In genomic region chr6:31543639-31544038, GRCh38 we compare ENCODE assay signal across 19 cellular contexts. TPM values are rescaled to one million over a fixed set of nuclear protein-coding genes. Genes with fewer than 3 reads are reported as not detected.
DNase-seq lines count a peak whose midpoint lies in the region; ATAC-seq and TF ChIP-seq lines count a peak whose summit lies in the region.
"Had no signal": no experiment of that assay in that cellular context is flagged by ENCODE, and none has a peak within 500 bp of the region (broad histone marks: within the 10 kb centered on the region; RNA-seq: fewer than 3 reads in every experiment).

No MANE protein-coding gene starts in this region.

- H3K9me3 Mint-ChIP-seq in activated CD4-positive, alpha-beta T cell treated with anti-CD3 and anti-CD28 coated beads for 36 hours (ENCODE audit: low read depth): no peaks in the 10 kb centered on the region
- no peaks in the 10 kb centered on the region for H3K9me3 Mint-ChIP-seq in osteocyte (ENCODE audit: unreplicated experiment)
- H3K9me3 Mint-ChIP-seq: activated T-cell treated with anti-CD3 and anti-CD28 coated beads, Interleukin-2, amount 50 U/mL, for 72 hours; immature natural killer cell; stimulated activated naive B cell treated with anti-CD40 and anti-IgM and Interleukin-4, amounts not matched to agents 10 μg/mL and 1 μg/mL and 100 μg/mL, for 72 hours had no signal

- TF ChIP-seq CTCF in OCI-LY7 (conservative IDR thresholded peaks at IDR 0.05; ENCODE audit: low read length) (no peak), osteocyte (IDR thresholded peaks at IDR 0.05) (no peak)

- no peak for ATAC-seq in activated CD4-positive, alpha-beta T cell treated with anti-CD3 and anti-CD28 coated beads for 36 hours
- ATAC-seq: activated T-cell treated with anti-CD3 and anti-CD28 coated beads, Interleukin-2, amount 50 U/mL, for 72 hours; psoas muscle; stimulated activated naive B cell treated with anti-CD40 and anti-IgM and Interleukin-4, amounts not matched to agents 10 μg/mL and 1 μg/mL and 100 μg/mL, for 72 hours had no signal

- POLR2A ChIA-PET in activated CD4-positive, alpha-beta T cell treated with anti-CD3 and anti-CD28 coated beads for 36 hours (lab: Charles Lee): interaction anchor here (0.9 to 1.4 kb wide), 2 partner anchors 32 to 53 kb away, joined by 3 to 5 read pairs; partner anchors contain the start of gene TNF
- POLR2A ChIA-PET in OCI-LY7 (lab: Charles Lee): interaction anchor here (0.6 kb wide), 1 partner anchor 51 kb away, joined by 3 read pairs; no protein-coding TSS in a partner anchor

- H3K4me2 ChIP-seq in OCI-LY7 (ENCODE audit: low read length): peak overlapping the region; percentile 100

- BruUV-seq in OCI-LY7 (replicated peaks; lab: Mats Ljungman, UMichigan): no TSS peak

- H3K4me3 Mint-ChIP-seq in activated CD4-positive, alpha-beta T cell treated with anti-CD3 and anti-CD28 coated beads for 36 hours: no peak overlapping the region
- H3K4me3 Mint-ChIP-seq in osteocyte (ENCODE audit: unreplicated experiment): no peak overlapping the region

- H3K9me3 ChIP-seq in OCI-LY7 (ENCODE audit: low read length): no peaks in the 10 kb centered on the region
- H3K9me3 ChIP-seq: adrenal gland, psoas muscle had no signal

- H3K36me3 Mint-ChIP-seq in activated CD4-positive, alpha-beta T cell treated with anti-CD3 and anti-CD28 coated beads for 36 hours (ENCODE audit: low read depth): peaks cover 43% of the 10 kb centered on the region
- peaks cover 20% of the 10 kb centered on the region for H3K36me3 Mint-ChIP-seq in osteocyte (ENCODE audit: unreplicated experiment)

- H3K4me3 ChIP-seq in OCI-LY7 (ENCODE audit: low read depth, low read length, poor library complexity, severe bottlenecking): no peak overlapping the region
- H3K4me3 ChIP-seq: lung had no signal

- H3K9me2 ChIP-seq in OCI-LY7 (ENCODE audit: insufficient read depth, low read length): no peaks in the 10 kb centered on the region

- peaks cover 26% of the 10 kb centered on the region for H4K20me1 ChIP-seq in OCI-LY7 (ENCODE audit: insufficient read depth, low read length)

- H3K79me2 ChIP-seq in OCI-LY7 (ENCODE audit: insufficient read depth, low read depth, low read length): peaks cover 55% of the 10 kb centered on the region

- H3K4me1 Mint-ChIP-seq in activated CD4-positive, alpha-beta T cell treated with anti-CD3 and anti-CD28 coated beads for 36 hours: peaks cover 54% of the 10 kb centered on the region
- peaks cover 59% of the 10 kb centered on the region for H3K4me1 Mint-ChIP-seq in osteocyte (ENCODE audit: unreplicated experiment)

- peak overlapping the region; percentile 92 for H3K27ac Mint-ChIP-seq in activated CD4-positive, alpha-beta T cell treated with anti-CD3 and anti-CD28 coated beads for 36 hours
- peak overlapping the region; percentile 99 for H3K27ac Mint-ChIP-seq in osteocyte (ENCODE audit: unreplicated experiment)
- H3K27ac Mint-ChIP-seq: stimulated activated naive B cell treated with anti-CD40 and anti-IgM and Interleukin-4, amounts not matched to agents 10 μg/mL and 1 μg/mL and 100 μg/mL, for 72 hours had no signal

- no peak overlapping the region for H3K27ac ChIP-seq in OCI-LY7 (ENCODE audit: low read depth, low read length, poor library complexity, severe bottlenecking)

- CTCF ChIA-PET in activated CD4-positive, alpha-beta T cell treated with anti-CD3 and anti-CD28 coated beads for 36 hours (lab: Charles Lee): interaction anchor here (0.9 to 15.4 kb wide), 6 partner anchors 33 to 57 kb away, joined by 3 to 658 read pairs (median 3); partner anchors contain the start of genes LST1, LTB and NCR3
- CTCF ChIA-PET in OCI-LY7 (lab: Charles Lee; ENCODE audit: unreplicated experiment): no interaction called here

- H3K4me1 ChIP-seq in OCI-LY7 (ENCODE audit: insufficient read depth, low read length, poor library complexity, severe bottlenecking): peaks cover 61% of the 10 kb centered on the region

- intact Hi-C loops in activated CD4-positive, alpha-beta T cell treated with anti-CD3 and anti-CD28 coated beads for 36 hours (cut with DNase I, micrococcal nuclease): loop anchor here (5.0 to 10.0 kb wide), 6 partner anchors 141 to 929 kb away; partner anchors contain the start of genes AGPAT1 (in 1 of the 2), ATF6B (in 1 of the 2), MICA (in 1 of the 2) and MRPS18B (in 1 of the 2)
- intact Hi-C loops in OCI-LY7 (cut with micrococcal nuclease; ENCODE audit: unreplicated experiment): loop anchor here (5.0 to 10.0 kb wide), 2 partner anchors 141 to 251 kb away; partner anchors contain the start of genes MICA and VARS1

- no peaks in the 10 kb centered on the region for H3K27me3 Mint-ChIP-seq in activated CD4-positive, alpha-beta T cell treated with anti-CD3 and anti-CD28 coated beads for 36 hours
- no peaks in the 10 kb centered on the region for H3K27me3 Mint-ChIP-seq in osteocyte (ENCODE audit: unreplicated experiment)
- H3K27me3 Mint-ChIP-seq: stimulated activated naive B cell treated with anti-CD40 and anti-IgM and Interleukin-4, amounts not matched to agents 10 μg/mL and 1 μg/mL and 100 μg/mL, for 72 hours had no signal

- no peak overlapping the region for H2AFZ ChIP-seq in OCI-LY7 (ENCODE audit: low read length)

- DNase-seq in activated CD4-positive, alpha-beta T cell treated with anti-CD3 and anti-CD28 coated beads for 36 hours: no peak
- no peak for DNase-seq in activated CD4-positive, alpha-beta T cell treated with anti-CD3 and anti-CD28 coated beads for 4 hours
- DNase-seq in OCI-LY7 (ENCODE audit: low spot score): no peak
- DNase-seq in osteocyte (ENCODE audit: extremely low spot score, unreplicated experiment): no peak
- DNase-seq in SW 1271 (lab: John Stamatoyannopoulos, UW): no peak
- DNase-seq in globus pallidus (ENCODE audit: low spot score): no peak
- DNase-seq: 8988T; activated CD4-positive, alpha-beta T cell treated with anti-CD3 and anti-CD28 coated beads, Interleukin-2, amount 50 U/mL, for 1 hour; activated T-cell treated with anti-CD3 and anti-CD28 coated beads, Interleukin-2, amount 50 U/mL, for 72 hours; adrenal gland; caudate nucleus; DMS153; immature natural killer cell; NCI-H146; psoas muscle; stimulated activated naive B cell treated with anti-CD40 and anti-IgM and Interleukin-4, amounts not matched to agents 10 μg/mL and 1 μg/mL and 100 μg/mL, for 72 hours; trophoblast cell had no signal

- peaks cover 29% of the 10 kb centered on the region for H3K36me3 ChIP-seq in OCI-LY7 (ENCODE audit: insufficient read depth, low read length)

RNA-seq across cellular contexts. Expression of gene DDX39B, which starts 1.8 kb away (rescaled TPM):
- total RNA-seq in activated CD4-positive, alpha-beta T cell treated with anti-CD3 and anti-CD28 coated beads for 36 hours: 100 to 1,000 TPM; 517 to 569 TPM
- 736 and 747 TPM in 2 replicates for total RNA-seq in OCI-LY7 (2014; rRNA removed; shearing (Covaris generic))
- total RNA-seq in OCI-LY7 (2022): 478 and 481 TPM in 2 replicates
- total RNA-seq in osteocyte: 315 and 331 TPM in 2 replicates

RNA-seq across cellular contexts. Expression of gene ATP6V1G2, which starts 2.8 kb away (rescaled TPM):
- total RNA-seq in activated CD4-positive, alpha-beta T cell treated with anti-CD3 and anti-CD28 coated beads for 36 hours: 1 to 10 TPM; 1.9 to 2.1 TPM
- 3.8 and 4.2 TPM in 2 replicates for total RNA-seq in OCI-LY7 (2014; rRNA removed; shearing (Covaris generic))
- total RNA-seq in OCI-LY7 (2022): 14.1 and 15.9 TPM in 2 replicates
- 8.8 and 9.0 TPM in 2 replicates for total RNA-seq in osteocyte

RNA-seq across cellular contexts. Expression of gene NFKBIL1, which starts 3.8 kb away (rescaled TPM):
- 10 to 100 TPM; 18.1 to 19.0 TPM for total RNA-seq in activated CD4-positive, alpha-beta T cell treated with anti-CD3 and anti-CD28 coated beads for 36 hours
- total RNA-seq in OCI-LY7 (2014; rRNA removed; shearing (Covaris generic)): 17.1 and 21.8 TPM in 2 replicates
- total RNA-seq in OCI-LY7 (2022): 22.7 and 23.2 TPM in 2 replicates
- 28.7 and 33.2 TPM in 2 replicates for total RNA-seq in osteocyte

RNA-seq across cellular contexts. Expression of gene MCCD1, which starts 14.9 kb away (rescaled TPM):
- not detected for total RNA-seq in activated CD4-positive, alpha-beta T cell treated with anti-CD3 and anti-CD28 coated beads for 36 hours
- not detected in 2 replicates for total RNA-seq in OCI-LY7 (2014; rRNA removed; shearing (Covaris generic))
- total RNA-seq in OCI-LY7 (2022) (not detected in 2 replicates), osteocyte (not detected in 2 replicates)
- total RNA-seq: activated T-cell treated with anti-CD3 and anti-CD28 coated beads, Interleukin-2, amount 50 U/mL, for 72 hours; adrenal gland; lung; psoas muscle; RPMI7951 had no signal

RNA-seq across cellular contexts. Expression of gene LTA, which starts 28.4 kb away (rescaled TPM):
- total RNA-seq in activated CD4-positive, alpha-beta T cell treated with anti-CD3 and anti-CD28 coated beads for 36 hours: 100 to 1,000 TPM; 396 to 570 TPM
- total RNA-seq in OCI-LY7 (2014; rRNA removed; shearing (Covaris generic)): 0.98 and 1.1 TPM in 2 replicates
- total RNA-seq in OCI-LY7 (2022): 4.1 and 4.3 TPM in 2 replicates
- total RNA-seq in osteocyte: not detected in 2 replicates
- total RNA-seq: psoas muscle, RPMI7951 had no signal
